24 cellular contexts compared by ENCODE assay signal in the genomic region with DNA sequence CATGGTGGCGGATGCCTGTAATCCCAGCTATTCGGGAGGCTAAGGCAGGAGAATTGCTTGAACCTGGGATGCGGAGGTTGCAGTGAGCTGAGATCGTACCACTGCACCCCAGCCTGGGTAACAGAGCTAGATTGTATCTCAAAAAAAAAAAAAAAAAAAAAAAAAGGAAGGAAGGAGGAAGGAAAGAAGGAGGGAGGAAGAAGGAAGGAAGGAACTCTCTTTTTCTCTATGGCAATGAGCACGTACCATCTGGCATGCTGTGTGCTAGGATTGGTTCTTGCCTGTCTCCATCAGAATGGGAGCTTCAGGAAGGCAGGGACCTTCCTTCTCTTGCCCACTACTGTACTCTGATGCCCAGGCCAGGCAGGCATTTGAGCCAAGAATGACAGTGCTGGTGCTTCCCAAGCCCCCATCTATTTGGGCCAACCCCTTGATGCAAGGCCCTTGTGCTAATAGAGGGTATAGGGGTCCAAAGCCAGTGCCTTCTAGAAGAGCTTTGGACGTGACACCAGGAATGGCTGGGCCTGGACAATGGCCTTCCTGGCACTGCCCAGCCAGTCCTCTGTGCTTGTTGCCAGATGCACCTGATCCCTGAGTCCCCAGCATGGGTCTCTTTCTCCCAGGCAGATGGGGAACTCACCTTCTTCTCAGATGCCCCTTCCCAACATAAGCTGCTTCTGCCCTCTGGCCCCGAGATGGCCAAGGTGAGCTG.
"Had no signal": no experiment of that assay in that cellular context is flagged by ENCODE, and none has a peak within 500 bp of the region (broad histone marks: within the 10 kb centered on the region; RNA-seq: fewer than 3 reads in every experiment).

No MANE protein-coding gene starts in this region.

- H3K4me2 ChIP-seq: PC-9 had no signal

- DNase-seq: activated CD4-positive, alpha-beta memory T cell treated with anti-CD3 and anti-CD28 coated beads, Interleukin-2, amount 10 ng/mL, durations not matched to agents 7 days and 5 days; activated CD4-positive, alpha-beta T cell treated with anti-CD3 and anti-CD28 coated beads for 36 hours; activated CD4-positive, alpha-beta T cell treated with anti-CD3 and anti-CD28 coated beads, Interleukin-2, amount 50 U/mL, for 1 hour; activated gamma-delta T cell; activated naive CD4-positive, alpha-beta T cell treated with anti-CD3 and anti-CD28 coated beads, Interleukin-2, amount 10 ng/mL, durations not matched to agents 7 days and 5 days; activated naive CD8-positive, alpha-beta T cell treated with anti-CD3 and anti-CD28 coated beads for 36 hours; activated T-cell treated with anti-CD3 and anti-CD28 coated beads for 4 hours; activated T-cell treated with anti-CD3 and anti-CD28 coated beads, Interleukin-2, amount 50 U/mL, for 48 hours; brain microvascular endothelial cell; cerebellar nuclear complex; KG1; NCI-H1048; NCI-H146; NCI-H187 treated with DMSO at 0.1 percent for 48 hours; NCI-H2081 treated with DMSO at 0.1 percent for 48 hours; NCI-H446; NCI-H524; PC-9; SIG-M5; T-cell; WERI-Rb-1 had no signal

- H3K27ac ChIP-seq: brain microvascular endothelial cell, cardiac muscle cell, PC-9, SK-N-MC, WERI-Rb-1 had no signal

- H3K4me3 ChIP-seq: cardiac muscle cell, PC-9, SK-N-MC had no signal

- H3K27me3 ChIP-seq: brain microvascular endothelial cell, cardiac muscle cell had no signal

- H2AFZ ChIP-seq: PC-9 had no signal

- H3K36me3 ChIP-seq: cardiac muscle cell, WERI-Rb-1 had no signal

- ATAC-seq: activated CD4-positive, alpha-beta T cell treated with anti-CD3 and anti-CD28 coated beads for 36 hours; activated T-helper 17 cell treated with anti-CD3 and anti-CD28 coated beads, Interleukin-2, amount 50 U/mL, for 72 hours; T-cell had no signal
